In the genomic region with DNA sequence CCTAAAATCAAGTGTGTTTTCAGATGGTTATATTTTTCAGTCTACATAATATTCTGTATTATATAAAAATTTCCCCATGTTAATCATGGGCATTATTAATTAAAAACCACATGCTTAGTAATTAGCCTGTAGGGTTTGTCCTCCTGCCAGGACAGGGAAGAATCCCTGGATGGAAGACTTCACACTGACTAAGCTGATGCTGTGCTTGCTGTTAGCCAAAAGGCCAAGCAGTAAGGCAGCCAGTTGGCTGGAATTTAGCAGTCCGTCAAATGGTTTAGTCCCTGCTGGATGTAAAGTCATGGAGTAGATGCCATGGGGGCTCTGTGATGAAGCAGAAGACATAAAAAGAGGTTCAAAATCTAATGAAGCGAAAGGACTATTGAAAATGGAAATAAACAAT, we compare ENCODE assay signal across 27 cellular contexts.
"Had no signal": no experiment of that assay in that cellular context is flagged by ENCODE, and none has a peak within 500 bp of the region (broad histone marks: within the 10 kb centered on the region; RNA-seq: fewer than 3 reads in every experiment).

No MANE protein-coding gene starts in this region.

- H3K9me3 ChIP-seq: adrenal gland, body of pancreas, esophagus muscularis mucosa, gastrocnemius medialis, heart left ventricle had no signal

- H3K4me1 ChIP-seq: adrenal gland, body of pancreas, esophagus muscularis mucosa, foreskin keratinocyte, gastrocnemius medialis, heart left ventricle had no signal

- FAIRE-seq: TTC549 had no signal

- H3K36me3 ChIP-seq: adrenal gland, esophagus muscularis mucosa, gastrocnemius medialis, heart left ventricle, WERI-Rb-1 had no signal

- H3K27me3 ChIP-seq: adrenal gland, body of pancreas, esophagus muscularis mucosa, foreskin keratinocyte, gastrocnemius medialis had no signal

- H3K27ac ChIP-seq: adrenal gland, body of pancreas, coronary artery, dorsolateral prefrontal cortex, esophagus muscularis mucosa, foreskin keratinocyte, gastrocnemius medialis, heart left ventricle, WERI-Rb-1 had no signal

- DNase-seq: activated B cell treated with CpG ODN at 0.5 μM for 24 hours; activated CD4-positive, alpha-beta T cell treated with anti-CD3 and anti-CD28 coated beads for 48 hours; activated CD4-positive, alpha-beta T cell treated with anti-CD3 and anti-CD28 coated beads, Interleukin-2, amount 50 U/mL, for 1 hour; activated CD4-positive, alpha-beta T cell treated with anti-CD3 and anti-CD28 coated beads, Interleukin-2, amount 50 U/mL, for 48 hours; activated CD8-positive, alpha-beta memory T cell treated with anti-CD3 and anti-CD28 coated beads for 24 hours; activated CD8-positive, alpha-beta T cell treated with anti-CD3 and anti-CD28 coated beads for 36 hours; activated effector memory CD4-positive, alpha-beta T cell treated with Interleukin-2 at 50 U/mL for 16 hours; activated naive CD4-positive, alpha-beta T cell treated with anti-CD3 and anti-CD28 coated beads for 36 hours; activated naive CD8-positive, alpha-beta T cell treated with anti-CD3 and anti-CD28 coated beads for 36 hours; activated naive CD8-positive, alpha-beta T cell treated with anti-CD3 and anti-CD28 coated beads, Interleukin-2, amount 50 U/mL, for 24 hours; activated T-cell treated with anti-CD3 and anti-CD28 coated beads, Interleukin-2, amount 50 U/mL, for 4 hours; adrenal gland; aorta; body of pancreas; cerebellar nuclear complex; effector memory CD8-positive, alpha-beta T cell; erythroblast; foreskin keratinocyte; gastrocnemius medialis; glutamatergic neuron; heart left ventricle; T-helper 2 cell; WERI-Rb-1 had no signal

- H3K4me3 ChIP-seq: adrenal gland, body of pancreas, coronary artery, dorsolateral prefrontal cortex, esophagus muscularis mucosa, gastrocnemius medialis, heart left ventricle had no signal
